Comparison of ENCODE assay signal across 8 cellular contexts in the genomic region with DNA sequence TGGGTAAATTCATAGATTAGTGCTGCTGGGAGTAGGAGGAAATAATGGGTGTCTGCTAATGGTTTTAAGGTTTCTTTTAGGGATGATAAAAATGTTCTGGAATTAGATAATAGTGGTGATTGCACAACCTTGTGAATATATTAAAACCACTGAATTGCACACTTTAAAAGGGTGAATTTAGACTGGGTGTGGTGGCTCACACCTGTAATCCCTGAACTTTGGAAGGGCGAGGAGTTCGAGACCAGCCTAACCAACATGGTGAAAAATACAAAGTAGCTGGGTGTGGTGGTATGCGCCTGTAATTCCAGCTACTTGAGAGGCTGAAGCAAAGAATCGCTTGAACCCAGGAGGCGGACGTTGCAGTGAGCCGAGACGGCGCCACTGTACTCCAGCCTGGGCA. TPM values are rescaled to one million over a fixed set of nuclear protein-coding genes. Genes with fewer than 3 reads are reported as not detected.
DNase-seq lines count a peak whose midpoint lies in the region; ATAC-seq and TF ChIP-seq lines count a peak whose summit lies in the region.

No MANE protein-coding gene starts in this region.

- H3K4me3 ChIP-seq in MM.1S (ENCODE audit: low read length) (peak overlapping the region; percentile 92), duodenal mucosa (ENCODE audit: low read depth in 1 of 2, low read length in 2 of 2) (peak overlapping the region; percentile 97)

- peak overlapping the region; percentile 91 to 94 for H3K27ac Mint-ChIP-seq in natural killer cell treated with Interleukin-12 subunit alpha and Interleukin-12 subunit beta and Interleukin-15 and Interleukin-18, amount 100 ng/mL, for 72 hours

- no peaks in the 10 kb centered on the region for H3K4me1 ChIP-seq in MM.1S (ENCODE audit: low read length)
- H3K4me1 ChIP-seq in duodenal mucosa (ENCODE audit: control insufficient read depth in 1 of 2, insufficient read depth in 2 of 2, low read length in 2 of 2) = peaks cover 7 to 9% of the 10 kb centered on the region in 2 donors

- ATAC-seq in natural killer cell treated with Interleukin-12 subunit alpha and Interleukin-12 subunit beta and Interleukin-15 and Interleukin-18, amount 100 ng/mL, for 72 hours = no peak
- no peak for ATAC-seq in GM19023 (IDR thresholded peaks at IDR 0.05; ENCODE audit: unreplicated experiment)

- H3K4me2 ChIP-seq in MM.1S (ENCODE audit: low read depth, low read length) = peak overlapping the region; percentile 72

- peaks cover 29% of the 10 kb centered on the region for H3K79me2 ChIP-seq in MM.1S (ENCODE audit: low read length)

- H3K9me3 ChIP-seq in MM.1S (replicated peaks; ENCODE audit: insufficient read depth, low read length) (no peaks in the 10 kb centered on the region), duodenal mucosa (ENCODE audit: control insufficient read depth in 1 of 2, low read length in 2 of 2) (no peaks in the 10 kb centered on the region)

- no peaks in the 10 kb centered on the region for H3K9me3 Mint-ChIP-seq in natural killer cell treated with Interleukin-12 subunit alpha and Interleukin-12 subunit beta and Interleukin-15 and Interleukin-18, amount 100 ng/mL, for 72 hours

- no peaks in the 10 kb centered on the region for H3K36me3 Mint-ChIP-seq in natural killer cell treated with Interleukin-12 subunit alpha and Interleukin-12 subunit beta and Interleukin-15 and Interleukin-18, amount 100 ng/mL, for 72 hours

- H2AFZ ChIP-seq in MM.1S (ENCODE audit: low read length) = 0 out of 2 replicates have a peak overlapping the region, but pooled peaks have one; percentile 94

- no peaks in the 10 kb centered on the region for H3K27me3 Mint-ChIP-seq in natural killer cell treated with Interleukin-12 subunit alpha and Interleukin-12 subunit beta and Interleukin-15 and Interleukin-18, amount 100 ng/mL, for 72 hours

- no peaks in the 10 kb centered on the region for H3K9me2 ChIP-seq in MM.1S (replicated peaks; ENCODE audit: insufficient read depth, low read length)

- H3K27ac ChIP-seq in C4-2B = peak overlapping the region; percentile 85
- H3K27ac ChIP-seq in MM.1S (ENCODE audit: low read length) = no peak overlapping the region
- no peak overlapping the region for H3K27ac ChIP-seq in duodenal mucosa (ENCODE audit: low read depth, low read length)

- H3K36me3 ChIP-seq in MM.1S (replicated peaks; ENCODE audit: insufficient read depth, low read length) = no peaks in the 10 kb centered on the region
- H3K36me3 ChIP-seq in duodenal mucosa (ENCODE audit: control insufficient read depth in 1 of 2, insufficient read depth in 2 of 2, low read length in 2 of 2) = peaks cover 0 to 5% of the 10 kb centered on the region in 2 donors

- H3K9ac ChIP-seq in MM.1S (ENCODE audit: low read length) (no peak overlapping the region), duodenal mucosa (ENCODE audit: low read depth in 1 of 2, low read length in 2 of 2) (peak overlapping the region in 1 of 2 donors; percentile 86)

- TF ChIP-seq CTCF in C4-2B (conservative IDR thresholded peaks at IDR 0.05) (no peak), MM.1S (IDR thresholded peaks at IDR 0.05; ENCODE audit: low read length) (no peak), GM20000 (IDR thresholded peaks at IDR 0.05; ENCODE audit: extremely low read depth, missing control alignments) (no peak)

- no peaks in the 10 kb centered on the region for H4K20me1 ChIP-seq in MM.1S (ENCODE audit: insufficient read depth, low read length)

- peak overlapping the region; percentile 97 for H3K4me3 Mint-ChIP-seq in natural killer cell treated with Interleukin-12 subunit alpha and Interleukin-12 subunit beta and Interleukin-15 and Interleukin-18, amount 100 ng/mL, for 72 hours

- H3K27me3 ChIP-seq in MM.1S (replicated peaks; ENCODE audit: insufficient read depth, low read length) (no peaks in the 10 kb centered on the region), duodenal mucosa (ENCODE audit: control insufficient read depth in 1 of 2, insufficient read depth in 2 of 2, low read length in 2 of 2) (no peaks in the 10 kb centered on the region)

- no peak for DNase-seq in MM.1S
- DNase-seq in natural killer cell treated with Interleukin-12 subunit alpha and Interleukin-12 subunit beta and Interleukin-15 and Interleukin-18, amount 100 ng/mL, for 72 hours (ENCODE audit: low spot score) = no peak
- DNase-seq in effector CD4-positive, alpha-beta T cell = no peak
- DNase-seq in GM20000 (ENCODE audit: low spot score) = no peak
- DNase-seq in HUDEP-2 (lab: John Stamatoyannopoulos, UW; ENCODE audit: unreplicated experiment in 76 of 76) = no peak

- H3F3A ChIP-seq in MM.1S (ENCODE audit: insufficient read depth, low read length) = peaks cover 11% of the 10 kb centered on the region

- peaks cover 24 to 38% of the 10 kb centered on the region in 2 donors for H3K4me1 Mint-ChIP-seq in natural killer cell treated with Interleukin-12 subunit alpha and Interleukin-12 subunit beta and Interleukin-15 and Interleukin-18, amount 100 ng/mL, for 72 hours (ENCODE audit: low read depth in 2 of 2)

RNA-seq across cellular contexts. Expression of gene RAD52, which starts 1.3 kb away (rescaled TPM):
- total RNA-seq in natural killer cell treated with Interleukin-12 subunit alpha and Interleukin-12 subunit beta and Interleukin-15 and Interleukin-18, amount 100 ng/mL, for 72 hours = 10 to 100 TPM; 17.0 to 24.9 TPM

RNA-seq across cellular contexts. Expression of gene ERC1, which starts 42.8 kb away (rescaled TPM):
- 10 to 100 TPM; 32.6 to 77.2 TPM for total RNA-seq in natural killer cell treated with Interleukin-12 subunit alpha and Interleukin-12 subunit beta and Interleukin-15 and Interleukin-18, amount 100 ng/mL, for 72 hours
